22 cellular contexts compared by ENCODE assay signal in genomic region chr3:129324855-129325254, GRCh38.
"Had no signal": no experiment of that assay in that cellular context is flagged by ENCODE, and none has a peak within 500 bp of the region (broad histone marks: within the 10 kb centered on the region; RNA-seq: fewer than 3 reads in every experiment).

No MANE protein-coding gene starts in this region.

- DNase-seq: dermis blood vessel endothelial cell; dorsolateral prefrontal cortex; effector CD4-positive, alpha-beta T cell; effector memory CD4-positive, alpha-beta T cell; foreskin keratinocyte; hypothalamus; immature natural killer cell; islet precursor cell; left cardiac atrium; left lung; left ventricle myocardium superior; lower lobe of right lung; mesenchymal stem cell; midbrain had no signal

- H3K36me3 ChIP-seq: left lung, lower lobe of right lung had no signal

- H3K27me3 ChIP-seq: dorsolateral prefrontal cortex, esophagus muscularis mucosa, foreskin keratinocyte, gastroesophageal sphincter, heart left ventricle, hepatocyte, left lung had no signal

- H3K4me1 Mint-ChIP-seq: immature natural killer cell had no signal

- H3K4me1 ChIP-seq: esophagus muscularis mucosa, foreskin keratinocyte, gastroesophageal sphincter, heart left ventricle, left lung, lower lobe of right lung had no signal

- H3K9me3 Mint-ChIP-seq: immature natural killer cell had no signal

- H3K4me2 ChIP-seq: hepatocyte had no signal

- H3K79me2 ChIP-seq: hepatocyte had no signal

- H3K36me3 Mint-ChIP-seq: immature natural killer cell had no signal

- H3K4me3 Mint-ChIP-seq: immature natural killer cell had no signal

- FAIRE-seq: colon, endometrium, frontal cortex had no signal

- H3K27ac Mint-ChIP-seq: immature natural killer cell had no signal

- H2AFZ ChIP-seq: hepatocyte had no signal

- H3K27ac ChIP-seq: coronary artery, dorsolateral prefrontal cortex, esophagus muscularis mucosa, foreskin keratinocyte, gastroesophageal sphincter, heart left ventricle, hepatocyte, left lung, lower lobe of right lung had no signal

- H3K9me3 ChIP-seq: esophagus muscularis mucosa, gastroesophageal sphincter, heart left ventricle, left lung, lower lobe of right lung had no signal

- H3K4me3 ChIP-seq: coronary artery, dorsolateral prefrontal cortex, esophagus muscularis mucosa, gastroesophageal sphincter, heart left ventricle, hepatocyte, left lung, lower lobe of right lung had no signal
